Comparison of ENCODE assay signal across 1 cellular context in the genomic region with DNA sequence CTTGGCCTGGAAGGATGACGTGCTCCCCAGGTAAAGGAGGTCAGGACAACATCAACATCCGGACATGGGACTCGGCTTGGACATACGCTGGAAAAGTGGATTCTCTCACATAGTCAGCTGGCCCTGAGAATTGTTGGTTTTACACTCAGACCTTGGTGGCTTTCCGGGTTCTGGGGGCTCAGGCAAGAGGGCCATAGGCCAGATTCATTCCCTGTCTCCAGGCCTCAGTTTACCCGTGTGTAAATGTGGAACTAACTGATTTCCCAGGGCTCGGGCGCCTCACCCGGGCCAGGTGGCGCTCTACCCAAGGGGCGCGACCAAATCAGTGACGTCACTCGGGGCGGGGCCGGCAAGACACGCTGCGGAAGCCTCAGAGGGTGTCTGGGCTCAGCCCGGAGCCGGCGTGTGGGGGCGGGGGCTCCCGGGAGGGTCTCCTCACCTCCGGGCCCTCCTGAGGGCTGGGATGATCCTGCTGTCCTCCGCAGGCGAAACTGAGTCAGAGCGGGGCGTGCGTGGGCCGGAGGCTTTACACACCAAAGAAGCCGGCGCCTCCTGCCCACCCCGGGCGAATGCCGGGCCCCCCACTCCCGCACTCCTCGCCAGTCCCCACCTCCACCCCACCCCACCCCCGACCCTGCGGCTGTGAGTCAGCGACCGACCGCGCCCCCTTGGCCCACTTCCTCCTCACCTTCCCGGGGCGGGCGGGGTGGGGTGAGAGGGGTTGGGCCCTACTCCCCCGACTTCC.
TF ChIP-seq lines count a peak whose summit lies in the region.

No MANE protein-coding gene starts in this region.

TF ChIP-seq in GM12878, 131 proteins besides CTCF, POLR2A, EP300 and RAD21 (continued from another document and continues in another):
- TF ChIP-seq E2F8 (IDR thresholded peaks at IDR 0.05; ENCODE audit: low read depth, partially characterized antibody) = no peak
- TF ChIP-seq CREB1 (IDR thresholded peaks at IDR 0.05; ENCODE audit: low read depth) = peak; percentile 90
- peak; percentile 43; the same call in 1 of the 2 replicates for TF ChIP-seq BACH1 (IDR thresholded peaks at IDR 0.05; ENCODE audit: borderline replicate concordance)
- TF ChIP-seq E4F1 (IDR thresholded peaks at IDR 0.05; ENCODE audit: borderline replicate concordance, partially characterized antibody) = no peak
- peak; percentile 33; the same call in 1 of the 3 replicates for TF ChIP-seq POU2F2 (IDR thresholded peaks at IDR 0.05; ENCODE audit: borderline replicate concordance, low read depth, low read length)
- no peak for TF ChIP-seq NFYA (IDR thresholded peaks at IDR 0.05; ENCODE audit: borderline replicate concordance, low read depth, low read length)
- no peak for TF ChIP-seq RCOR1 (conservative IDR thresholded peaks at IDR 0.05; ENCODE audit: low read depth, low read length)
- TF ChIP-seq, protein P1, sequence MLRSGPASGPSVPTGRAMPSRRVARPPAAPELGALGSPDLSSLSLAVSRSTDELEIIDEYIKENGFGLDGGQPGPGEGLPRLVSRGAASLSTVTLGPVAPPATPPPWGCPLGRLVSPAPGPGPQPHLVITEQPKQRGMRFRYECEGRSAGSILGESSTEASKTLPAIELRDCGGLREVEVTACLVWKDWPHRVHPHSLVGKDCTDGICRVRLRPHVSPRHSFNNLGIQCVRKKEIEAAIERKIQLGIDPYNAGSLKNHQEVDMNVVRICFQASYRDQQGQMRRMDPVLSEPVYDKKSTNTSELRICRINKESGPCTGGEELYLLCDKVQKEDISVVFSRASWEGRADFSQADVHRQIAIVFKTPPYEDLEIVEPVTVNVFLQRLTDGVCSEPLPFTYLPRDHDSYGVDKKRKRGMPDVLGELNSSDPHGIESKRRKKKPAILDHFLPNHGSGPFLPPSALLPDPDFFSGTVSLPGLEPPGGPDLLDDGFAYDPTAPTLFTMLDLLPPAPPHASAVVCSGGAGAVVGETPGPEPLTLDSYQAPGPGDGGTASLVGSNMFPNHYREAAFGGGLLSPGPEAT (IDR thresholded peaks at IDR 0.05; ENCODE audit: low read depth) = peak; percentile 51
- no peak for TF ChIP-seq PBX3 (IDR thresholded peaks at IDR 0.05; ENCODE audit: insufficient replicate concordance, low read depth, low read length)
- TF ChIP-seq BHLHE40 (IDR thresholded peaks at IDR 0.05; ENCODE audit: borderline replicate concordance in 1 of 2, low read depth in 2 of 2, low read length in 1 of 2) = peak in 1 of 2 experiments; percentile 52; a peak in 1 of 4 replicates
- TF ChIP-seq TCF3 (IDR thresholded peaks at IDR 0.05; ENCODE audit: borderline replicate concordance, insufficient read depth, low read depth, low read length) = peak; percentile 63; the same call in 1 of the 2 replicates
- TF ChIP-seq ETV6 (conservative IDR thresholded peaks at IDR 0.05 in 1 of 2, IDR thresholded peaks at IDR 0.05 in 1 of 2; ENCODE audit: borderline replicate concordance in 1 of 2, low read depth in 1 of 2) = no peak
- peak in 1 of 2 experiments; percentile 14; a peak in 1 of 4 replicates for TF ChIP-seq SRF (IDR thresholded peaks at IDR 0.05; ENCODE audit: low read depth in 2 of 2, low read length in 2 of 2)
- TF ChIP-seq FOS (IDR thresholded peaks at IDR 0.05; ENCODE audit: borderline replicate concordance, extremely low read depth, insufficient read length) = no peak
- peak; percentile 52 for TF ChIP-seq RELA (IDR thresholded peaks at IDR 0.05; ENCODE audit: borderline replicate concordance, partially characterized antibody)
- peak; percentile 20; the same call in 1 of the 2 replicates for TF ChIP-seq TARDBP (IDR thresholded peaks at IDR 0.05; ENCODE audit: borderline replicate concordance)
- TF ChIP-seq MXI1 (IDR thresholded peaks at IDR 0.05; ENCODE audit: low read depth, low read length) = peak; percentile 77
- no peak for TF ChIP-seq HCFC1 (IDR thresholded peaks at IDR 0.05; ENCODE audit: low read length)
- TF ChIP-seq TAF1 (IDR thresholded peaks at IDR 0.05; ENCODE audit: borderline replicate concordance, low read depth, low read length) = peak; percentile 44; the same call in 1 of the 2 replicates
- TF ChIP-seq KLF5 (IDR thresholded peaks at IDR 0.05; ENCODE audit: partially characterized antibody) = peak; percentile 43
- peak; percentile 41; the same call in 1 of the 2 replicates for TF ChIP-seq ZNF217 (IDR thresholded peaks at IDR 0.05)
- TF ChIP-seq ATF7 (IDR thresholded peaks at IDR 0.05; ENCODE audit: low read depth) = peak; percentile 99
- TF ChIP-seq ZSCAN29 (IDR thresholded peaks at IDR 0.05) = no peak
- TF ChIP-seq NR2C1 (IDR thresholded peaks at IDR 0.05) = no peak
- TF ChIP-seq MTA3 (IDR thresholded peaks at IDR 0.05; ENCODE audit: borderline replicate concordance, low read length) = no peak
- TF ChIP-seq SMAD5 (IDR thresholded peaks at IDR 0.05; ENCODE audit: low read depth) = no peak
- TF ChIP-seq EGR1 (IDR thresholded peaks at IDR 0.05; ENCODE audit: borderline replicate concordance in 1 of 2, low read depth in 2 of 2, low read length in 2 of 2) = peak in 1 of 2 experiments; percentile 89; a peak in 2 of 3 replicates
- TF ChIP-seq POLR2AphosphoS2 (IDR thresholded peaks at IDR 0.05; ENCODE audit: low read depth, low read length) = peak; percentile 65; the same call in 1 of the 2 replicates
- TF ChIP-seq CEBPB (IDR thresholded peaks at IDR 0.05; ENCODE audit: borderline replicate concordance in 1 of 2, low read depth in 2 of 2, low read length in 2 of 2) = no peak
- 0 out of 2 replicates have a peak, but pooled peaks have one; percentile 36 for TF ChIP-seq TCF12 (IDR thresholded peaks at IDR 0.05; ENCODE audit: low read depth, low read length)
- TF ChIP-seq ZBTB40 (IDR thresholded peaks at IDR 0.05; ENCODE audit: borderline replicate concordance) = peak; percentile 48; the same call in 1 of the 2 replicates
- TF ChIP-seq, protein P2, sequence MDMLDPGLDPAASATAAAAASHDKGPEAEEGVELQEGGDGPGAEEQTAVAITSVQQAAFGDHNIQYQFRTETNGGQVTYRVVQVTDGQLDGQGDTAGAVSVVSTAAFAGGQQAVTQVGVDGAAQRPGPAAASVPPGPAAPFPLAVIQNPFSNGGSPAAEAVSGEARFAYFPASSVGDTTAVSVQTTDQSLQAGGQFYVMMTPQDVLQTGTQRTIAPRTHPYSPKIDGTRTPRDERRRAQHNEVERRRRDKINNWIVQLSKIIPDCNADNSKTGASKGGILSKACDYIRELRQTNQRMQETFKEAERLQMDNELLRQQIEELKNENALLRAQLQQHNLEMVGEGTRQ (IDR thresholded peaks at IDR 0.05; ENCODE audit: borderline replicate concordance, low read depth, low read length) = no peak
- TF ChIP-seq TCF7 (IDR thresholded peaks at IDR 0.05; ENCODE audit: borderline replicate concordance) = no peak
- TF ChIP-seq HDGF (IDR thresholded peaks at IDR 0.05) = no peak
- peak; percentile 99 for TF ChIP-seq NBN (IDR thresholded peaks at IDR 0.05)
- TF ChIP-seq FOXK2 (IDR thresholded peaks at IDR 0.05) = no peak
- no peak for TF ChIP-seq EZH2 (IDR thresholded peaks at IDR 0.05; ENCODE audit: borderline replicate concordance, control insufficient read depth, low read depth, low read length)
- TF ChIP-seq ZNF274 (IDR thresholded peaks at IDR 0.05; ENCODE audit: insufficient read depth, insufficient read length) = no peak
- TF ChIP-seq SIX5 (IDR thresholded peaks at IDR 0.05; ENCODE audit: low read depth, low read length, severe bottlenecking) = no peak
- no peak for TF ChIP-seq WRNIP1 (IDR thresholded peaks at IDR 0.05; ENCODE audit: borderline replicate concordance, low read depth, low read length)
- TF ChIP-seq MTA2 (IDR thresholded peaks at IDR 0.05; ENCODE audit: low read depth) = 0 out of 2 replicates have a peak, but pooled peaks have one; percentile 5
- TF ChIP-seq ZBTB33 (IDR thresholded peaks at IDR 0.05) = no peak
- no peak for TF ChIP-seq NFXL1 (IDR thresholded peaks at IDR 0.05; ENCODE audit: borderline replicate concordance)
